Comparison of ENCODE assay signal across 20 cellular contexts in the genomic region with DNA sequence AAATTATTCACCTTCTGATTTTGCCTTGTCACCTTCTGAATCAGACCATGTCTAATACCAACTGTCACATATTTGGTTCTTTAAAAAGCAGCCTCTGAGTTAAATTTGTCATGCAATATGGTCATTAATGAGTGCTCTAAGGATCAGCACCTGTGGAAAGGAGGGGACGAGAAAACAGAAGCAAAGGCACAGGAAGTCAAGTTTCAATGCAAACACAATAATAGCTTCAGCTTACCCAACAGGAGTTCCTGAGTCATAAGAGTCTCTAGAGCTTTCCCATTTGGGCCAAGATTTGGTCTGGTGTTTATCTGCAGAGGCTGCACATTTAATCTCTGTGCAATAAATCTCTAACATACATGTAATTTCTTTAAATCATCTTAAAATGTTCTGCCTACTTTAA.
"Had no signal": no experiment of that assay in that cellular context is flagged by ENCODE, and none has a peak within 500 bp of the region (broad histone marks: within the 10 kb centered on the region; RNA-seq: fewer than 3 reads in every experiment).

No MANE protein-coding gene starts in this region.

- H3K4me3 ChIP-seq: SK-N-MC had no signal

- H3K4me2 ChIP-seq: KMS-11 had no signal

- ATAC-seq: activated CD4-positive, alpha-beta T cell treated with anti-CD3 and anti-CD28 coated beads for 36 hours; activated T-helper 17 cell treated with anti-CD3 and anti-CD28 coated beads, Interleukin-2, amount 50 U/mL, for 72 hours; T-cell had no signal

- DNase-seq: activated CD4-positive, alpha-beta memory T cell treated with anti-CD3 and anti-CD28 coated beads, Interleukin-2, amount 10 ng/mL, durations not matched to agents 7 days and 5 days; activated CD4-positive, alpha-beta T cell treated with anti-CD3 and anti-CD28 coated beads for 36 hours; activated CD4-positive, alpha-beta T cell treated with anti-CD3 and anti-CD28 coated beads, Interleukin-2, amount 50 U/mL, for 1 hour; activated CD4-positive, CD25-positive, alpha-beta regulatory T cell; activated gamma-delta T cell; activated naive CD4-positive, alpha-beta T cell treated with anti-CD3 and anti-CD28 coated beads for 36 hours; activated T-cell treated with anti-CD3 and anti-CD28 coated beads for 4 hours; activated T-cell treated with anti-CD3 and anti-CD28 coated beads, Interleukin-2, amount 50 U/mL, for 48 hours; amygdala; NCI-H1048; NCI-H1930; NCI-H446; NCI-H526 treated with DMSO at 0.1 percent for 48 hours; T-cell; T-helper 2 cell; T1000 had no signal

- H3K27ac ChIP-seq: KMS-11, SK-N-MC, VCaP had no signal
